17 cellular contexts compared by ENCODE assay signal in genomic region chr6:160685762-160686450, GRCh38. TPM values are rescaled to one million over a fixed set of nuclear protein-coding genes. Genes with fewer than 3 reads are reported as not detected.
DNase-seq lines count a peak whose midpoint lies in the region; ATAC-seq, FAIRE-seq and TF ChIP-seq lines count a peak whose summit lies in the region.
"Had no signal": no experiment of that assay in that cellular context is flagged by ENCODE, and none has a peak within 500 bp of the region (broad histone marks: within the 10 kb centered on the region; RNA-seq: fewer than 3 reads in every experiment).

No MANE protein-coding gene starts in this region.

- H3K9me3 Mint-ChIP-seq in Caco-2 (ENCODE audit: unreplicated experiment) (no peaks in the 10 kb centered on the region), neural progenitor cell (no peaks in the 10 kb centered on the region)
- H3K9me3 Mint-ChIP-seq: CD4-positive, alpha-beta T cell had no signal

- H3K27me3 ChIP-seq in Caco-2 (replicated peaks; ENCODE audit: control insufficient read depth, insufficient read depth, low read length) (no peaks in the 10 kb centered on the region), HCT116 (ENCODE audit: insufficient read depth, low read length) (no peaks in the 10 kb centered on the region), K562 (ENCODE audit: control insufficient read depth in 2 of 2, insufficient read depth in 2 of 2, low read length in 2 of 2) (peaks cover 0 to 12% of the 10 kb centered on the region in 2 experiments; a peak in 2 of 5 replicates), neural progenitor cell (no peaks in the 10 kb centered on the region), body of pancreas (no peaks in the 10 kb centered on the region)
- H3K27me3 ChIP-seq: BLaER1 treated with 17β-estradiol and CSF1 and Interleukin-3, amounts not matched to agents 10 nM and 100 nM had no signal

- DNase-seq in Caco-2 (no peak), HCT116 (ENCODE audit: low read depth, low spot score) (no peak), K562 (ENCODE audit: extremely low read depth in 1 of 4, low spot score in 3 of 4) (no peak), neural progenitor cell (ENCODE audit: low spot score) (no peak), H54 (ENCODE audit: insufficient read length, low spot score) (no peak), body of pancreas (no peak), GM13977 (ENCODE audit: low spot score) (no peak)
- DNase-seq: ACHN; CD4-positive, alpha-beta T cell; DMS79; GDM1; H9; Karpas-422 had no signal

- WGBS in K562 (ENCODE audit: insufficient coverage, low coverage, missing lambda C conversion rate) = 26% methylated on average over 5 of the region's 5 CpGs
- 68 to 77% methylated on average over 5 of the region's 5 CpGs for WGBS in body of pancreas, 2 donors

- no peak for TF ChIP-seq EP300 in K562 (IDR thresholded peaks at IDR 0.05; ENCODE audit: low read length)

- 0 out of 2 replicates have a peak, but pooled peaks cover 3% of the 10 kb centered on the region for H3K9me3 ChIP-seq in Caco-2
- H3K9me3 ChIP-seq in HCT116 (ENCODE audit: control insufficient read depth in 1 of 2, insufficient read depth in 1 of 2, low read depth in 1 of 2, low read length in 2 of 2) = no peaks in the 10 kb centered on the region
- no peaks in the 10 kb centered on the region for H3K9me3 ChIP-seq in K562 (replicated peaks; ENCODE audit: control insufficient read depth, insufficient read depth, low read depth, low read length)
- no peaks in the 10 kb centered on the region for H3K9me3 ChIP-seq in neural progenitor cell (ENCODE audit: low read depth)
- no peaks in the 10 kb centered on the region for H3K9me3 ChIP-seq in body of pancreas
- H3K9me3 ChIP-seq: BLaER1 treated with 17β-estradiol and CSF1 and Interleukin-3, amounts not matched to agents 10 nM and 100 nM had no signal

- H3K36me3 Mint-ChIP-seq in Caco-2 (ENCODE audit: insufficient read depth, unreplicated experiment) (no peaks in the 10 kb centered on the region), neural progenitor cell (no peaks in the 10 kb centered on the region)

- ATAC-seq in HCT116 (peak; percentile 54; the same call in 1 of the 2 replicates), K562 (peak; percentile 62), body of pancreas (no peak)

- peak overlapping the region; percentile 68 for H3K4me3 Mint-ChIP-seq in Caco-2 (ENCODE audit: unreplicated experiment)
- no peak overlapping the region for H3K4me3 Mint-ChIP-seq in neural progenitor cell
- H3K4me3 Mint-ChIP-seq: CD4-positive, alpha-beta T cell; H9 had no signal

- no peaks in the 10 kb centered on the region for H4K20me1 ChIP-seq in HCT116 (ENCODE audit: insufficient read depth)
- no peaks in the 10 kb centered on the region for H4K20me1 ChIP-seq in K562 (replicated peaks; ENCODE audit: control insufficient read depth, insufficient read depth, low read length)
- no peaks in the 10 kb centered on the region for H4K20me1 ChIP-seq in neural progenitor cell (ENCODE audit: low read depth)
- H4K20me1 ChIP-seq: BLaER1 treated with 17β-estradiol and CSF1 and Interleukin-3, amounts not matched to agents 10 nM and 100 nM had no signal

- TF ChIP-seq CTCF in Caco-2 (IDR thresholded peaks at IDR 0.05; ENCODE audit: insufficient read depth in 1 of 2, low read depth in 1 of 2, low read length in 1 of 2, severe bottlenecking in 1 of 2, unreplicated experiment in 1 of 2) (no peak), HCT116 (IDR thresholded peaks at IDR 0.05 in 2 of 3, conservative IDR thresholded peaks at IDR 0.05 in 1 of 3; ENCODE audit: borderline replicate concordance in 1 of 3, insufficient read depth in 1 of 3, low read depth in 2 of 3, low read length in 2 of 3) (no peak), K562 (IDR thresholded peaks at IDR 0.05 in 2 of 3, conservative IDR thresholded peaks at IDR 0.05 in 1 of 3; ENCODE audit: insufficient read depth in 2 of 3, low read depth in 1 of 3, low read length in 3 of 3) (no peak), neural progenitor cell (IDR thresholded peaks at IDR 0.05) (no peak), body of pancreas (IDR thresholded peaks at IDR 0.05) (no peak), GM13977 (IDR thresholded peaks at IDR 0.05; ENCODE audit: extremely low read depth, insufficient read depth, missing control alignments) (no peak)

- no peak overlapping the region for H3K9ac ChIP-seq in HCT116 (ENCODE audit: low read length)
- no peak overlapping the region; a peak in 1 of 4 replicates for H3K9ac ChIP-seq in K562 (ENCODE audit: insufficient read depth in 1 of 2, low read depth in 2 of 2, low read length in 2 of 2)
- H3K9ac ChIP-seq in neural progenitor cell = no peak overlapping the region
- H3K9ac ChIP-seq: BLaER1 treated with 17β-estradiol and CSF1 and Interleukin-3, amounts not matched to agents 10 nM and 100 nM had no signal

- no peaks in the 10 kb centered on the region for H3F3A ChIP-seq in neural progenitor cell (ENCODE audit: low read depth)

- peak overlapping the region; percentile 59 for H3K4me2 ChIP-seq in HCT116 (ENCODE audit: low read length)
- peak overlapping the region; percentile 58 for H3K4me2 ChIP-seq in K562 (ENCODE audit: insufficient read depth, low read length)
- H3K4me2 ChIP-seq in neural progenitor cell = no peak overlapping the region

- peaks cover 5% of the 10 kb centered on the region for H3K27me3 Mint-ChIP-seq in Caco-2 (ENCODE audit: insufficient read depth, unreplicated experiment)
- H3K27me3 Mint-ChIP-seq in neural progenitor cell (ENCODE audit: insufficient read depth, low read depth) = peaks cover 4% of the 10 kb centered on the region

- H3K27ac ChIP-seq in HCT116 (ENCODE audit: low read depth, low read length) (0 out of 2 replicates have a peak overlapping the region, but pooled peaks have one; percentile 1), K562 (ENCODE audit: extremely low read depth, low read depth, low read length) (no peak overlapping the region), neural progenitor cell (no peak overlapping the region), body of pancreas (no peak overlapping the region)
- H3K27ac ChIP-seq: BLaER1 treated with 17β-estradiol and CSF1 and Interleukin-3, amounts not matched to agents 10 nM and 100 nM had no signal

- TF ChIP-seq POLR2A in HCT116 (IDR thresholded peaks at IDR 0.05; ENCODE audit: borderline replicate concordance, extremely low read depth, insufficient read depth, insufficient read length) = no peak
- no peak for TF ChIP-seq POLR2A in K562 (conservative IDR thresholded peaks at IDR 0.05)
- TF ChIP-seq POLR2A in H54 (IDR thresholded peaks at IDR 0.05; ENCODE audit: low read depth, low read length) = no peak
- no peak for TF ChIP-seq POLR2A in body of pancreas (IDR thresholded peaks at IDR 0.05)

- in situ Hi-C loops in K562 (cut with MboI) = no loop called here
- in situ Hi-C loops in GM13977 (cut with MboI; ENCODE audit: low pct_unique_long_range_greater_than_20kb, low sequenced_read_pairs, unreplicated experiment) = no loop called here

- CTCF ChIA-PET in Caco-2 (lab: Charles Lee) (no interaction called here), HCT116 (lab: Charles Lee) (no interaction called here), K562 (lab: Yijun Ruan, JAX; ENCODE audit: low intra/inter-chr PET ratio) (interaction anchor here (0.7 kb wide), 1 partner anchor 13 kb away, joined by 3 read pairs; no protein-coding TSS in a partner anchor)

- H3K9me2 ChIP-seq in HCT116 (ENCODE audit: insufficient read depth) = no peaks in the 10 kb centered on the region

- H3K9me1 ChIP-seq in K562 (ENCODE audit: control insufficient read depth, insufficient read depth, low read length) = no peaks in the 10 kb centered on the region

- BruUV-seq in Caco-2 (replicated peaks; lab: Mats Ljungman, UMichigan) (no TSS peak), HCT116 (replicated peaks; lab: Mats Ljungman, UMichigan) (no TSS peak), K562 (replicated peaks; lab: Mats Ljungman, UMichigan) (no TSS peak)

- intact Hi-C loops in Caco-2 (cut with micrococcal nuclease; ENCODE audit: unreplicated experiment) = no loop called here
- intact Hi-C loops in HCT116 (cut with micrococcal nuclease) = loop anchor here (5.0 kb wide), 1 partner anchor 686 kb away; no protein-coding TSS in a partner anchor
- intact Hi-C loops in K562 (cut with micrococcal nuclease) = no loop called here
- intact Hi-C loops in body of pancreas (cut with DNase I) = no loop called here

- RAD21 ChIA-PET in HCT116 (lab: Charles Lee; ENCODE audit: low non-redundant PET in 1 of 2, low total read pairs in 2 of 2, uncharacterized antibody in 2 of 2, unreplicated experiment in 2 of 2) = no interaction called here

- no peak for TF ChIP-seq RAD21 in HCT116 (IDR thresholded peaks at IDR 0.05; ENCODE audit: low read depth)
- no peak for TF ChIP-seq RAD21 in K562 (CRISPR knock-in tag; conservative IDR thresholded peaks at IDR 0.05 in 1 of 2, IDR thresholded peaks at IDR 0.05 in 1 of 2)

- H2AFZ ChIP-seq in HCT116 (ENCODE audit: low read depth, low read length, poor library complexity, severe bottlenecking) (peak overlapping the region; percentile 1), K562 (ENCODE audit: low read depth, low read length) (peak overlapping the region; percentile 90), neural progenitor cell (replicated peaks) (peak overlapping the region; percentile 42)

- no peaks in the 10 kb centered on the region for H3K79me2 ChIP-seq in HCT116 (ENCODE audit: insufficient read depth, low read length)
- no peaks in the 10 kb centered on the region for H3K79me2 ChIP-seq in K562 (ENCODE audit: control insufficient read depth, insufficient read depth, low read length)
- no peaks in the 10 kb centered on the region for H3K79me2 ChIP-seq in neural progenitor cell (ENCODE audit: low read depth)

- H3K27ac Mint-ChIP-seq in Caco-2 (ENCODE audit: unreplicated experiment) (no peak overlapping the region), neural progenitor cell (no peak overlapping the region)
- H3K27ac Mint-ChIP-seq: CD4-positive, alpha-beta T cell had no signal

- no peaks in the 10 kb centered on the region; the same call in 1 of the 2 replicates for H3K36me3 ChIP-seq in Caco-2 (ENCODE audit: control insufficient read depth, insufficient read depth, low read length)
- no peaks in the 10 kb centered on the region for H3K36me3 ChIP-seq in HCT116 (ENCODE audit: control insufficient read depth in 1 of 2, insufficient read depth in 2 of 2, low read length in 2 of 2)
- no peaks in the 10 kb centered on the region for H3K36me3 ChIP-seq in K562 (ENCODE audit: control insufficient read depth, insufficient read depth, low read length)
- no peaks in the 10 kb centered on the region for H3K36me3 ChIP-seq in neural progenitor cell
- H3K36me3 ChIP-seq in body of pancreas (replicated peaks in 1 of 2; ENCODE audit: insufficient read depth in 1 of 2, low read depth in 2 of 2) = no peaks in the 10 kb centered on the region
- H3K36me3 ChIP-seq: BLaER1 treated with 17β-estradiol and CSF1 and Interleukin-3, amounts not matched to agents 10 nM and 100 nM had no signal

- H3K4me1 ChIP-seq in Caco-2 = no peaks in the 10 kb centered on the region
- peaks cover 0 to 6% of the 10 kb centered on the region in 2 experiments; a peak in 1 of 4 replicates for H3K4me1 ChIP-seq in HCT116 (ENCODE audit: control insufficient read depth in 1 of 2, insufficient read depth in 2 of 2, low read length in 2 of 2)
- 0 out of 5 replicates have a peak, but pooled peaks cover 0 to 7% of the 10 kb centered on the region in 2 experiments for H3K4me1 ChIP-seq in K562 (replicated peaks in 1 of 2; ENCODE audit: control insufficient read depth in 2 of 2, insufficient read depth in 2 of 2, low read length in 2 of 2)
- no peaks in the 10 kb centered on the region for H3K4me1 ChIP-seq in neural progenitor cell
- no peaks in the 10 kb centered on the region for H3K4me1 ChIP-seq in body of pancreas

- FAIRE-seq in K562 (lab: Jason Lieb, UNC) (no peak), H54 (lab: Jason Lieb, UNC) (no peak)
- FAIRE-seq: GM12892, HTR-8/SVneo had no signal

- H3K4me3 ChIP-seq in Caco-2 (ENCODE audit: low read depth, low read length) = peak overlapping the region; percentile 14; the same call in 1 of the 2 replicates
- H3K4me3 ChIP-seq in HCT116 (replicated peaks in 1 of 2; ENCODE audit: low read depth in 1 of 2, low read length in 2 of 2) = peak overlapping the region; percentile 24 to 41
- peak overlapping the region; percentile 24; the same call in 1 of the 2 replicates for H3K4me3 ChIP-seq in K562
- no peak overlapping the region for H3K4me3 ChIP-seq in neural progenitor cell
- no peak overlapping the region for H3K4me3 ChIP-seq in body of pancreas
- H3K4me3 ChIP-seq: BLaER1 treated with 17β-estradiol and CSF1 and Interleukin-3, amounts not matched to agents 10 nM and 100 nM had no signal

- H3K4me1 Mint-ChIP-seq in Caco-2 (ENCODE audit: low read depth, unreplicated experiment) (no peaks in the 10 kb centered on the region), neural progenitor cell (peaks cover 3% of the 10 kb centered on the region)

- POLR2A ChIA-PET in Caco-2 (lab: Charles Lee) (no interaction called here), HCT116 (lab: Charles Lee) (no interaction called here), K562 (lab: Yijun Ruan, JAX) (interaction anchor here (0.5 to 1.1 kb wide), 2 partner anchors 36 to 769 kb away, joined by 3 to 5 read pairs; no protein-coding TSS in a partner anchor)

RNA-seq across cellular contexts. Expression of gene PLG, which starts 16.1 kb away (rescaled TPM):
- total RNA-seq in Caco-2 (2022) (not detected in 2 replicates), HCT116 (2021; ENCODE audit: unreplicated experiment) (0.69 TPM), K562 (2014; rRNA removed) (not detected in 2 replicates), K562 (2014; rRNA removed; fragmentation: Illumina TruSeq; extraction: Trizol) (not detected in 2 replicates), K562 (2015; rRNA removed; fragmentation: Illumina TruSeq; extraction: Trizol) (not detected in 2 replicates), K562 (2021) (0.64 and 0.69 TPM in 2 replicates), neural progenitor cell (ENCODE audit: low replicate concordance) (0.03 TPM in 1 of 2 replicates, not detected in the other), body of pancreas (not detected)
- 0.03 TPM in 1 of 2 replicates, not detected in the other for polyA plus RNA-seq in HCT116 (2012)
- not detected in 2 replicates for total RNA-seq in K562 (2011; cell fraction: chromatin; rRNA removed; ENCODE audit: low replicate concordance)
- total RNA-seq in K562 (2011; cell fraction: nucleolus; rRNA removed) = not detected in 2 replicates
- total RNA-seq in K562 (2011; cell fraction: nucleoplasm; rRNA removed) = not detected in 2 replicates
- polyA plus RNA-seq in K562 (2011; rRNA removed) (not detected in 2 replicates), K562 (2014; fragmentation: Illumina TruSeq; extraction: Trizol) (not detected in 2 replicates), K562 (2014; fragmentation: Nextera tagmentation; extraction: Ambion mirVana) (not detected), K562 (2014; rRNA removed) (not detected in 2 replicates)
- polyA plus RNA-seq in K562 (2011; cell fraction: cytosol; rRNA removed) = not detected in 2 replicates
- not detected in 2 replicates for polyA plus RNA-seq in K562 (2011; cell fraction: nucleus; rRNA removed)
- not detected in 2 replicates for polyA plus RNA-seq in K562 (2012)
- polyA minus RNA-seq in K562 (2011; rRNA and poly(A)+ RNA removed) = not detected in 2 replicates
- polyA minus RNA-seq in K562 (2011; cell fraction: cytosol; rRNA and poly(A)+ RNA removed) = not detected in 2 replicates
- polyA minus RNA-seq in K562 (2011; cell fraction: nucleus; rRNA and poly(A)+ RNA removed) = not detected in 2 replicates
- total RNA-seq: A172; CD4-positive, alpha-beta T cell; H9 had no signal

RNA-seq across cellular contexts. Expression of gene LPA, which starts 21.8 kb away (rescaled TPM):
- total RNA-seq in Caco-2 (2022) (not detected in 2 replicates), HCT116 (2021; ENCODE audit: unreplicated experiment) (not detected), K562 (2014; rRNA removed) (not detected in 2 replicates), K562 (2014; rRNA removed; fragmentation: Illumina TruSeq; extraction: Trizol) (not detected in 2 replicates), K562 (2015; rRNA removed; fragmentation: Illumina TruSeq; extraction: Trizol) (not detected in 2 replicates), K562 (2021) (0.04 and 0.18 TPM in 2 replicates), neural progenitor cell (ENCODE audit: low replicate concordance) (not detected in 2 replicates), body of pancreas (1 to 10 TPM in 1 of 2 donors, under 1 TPM in 1; 0.52 to 3.6 TPM)
- polyA plus RNA-seq in HCT116 (2012) = not detected in 2 replicates
- total RNA-seq in K562 (2011; cell fraction: chromatin; rRNA removed; ENCODE audit: low replicate concordance) = 0.53 TPM in 1 of 2 replicates, not detected in the other
- total RNA-seq in K562 (2011; cell fraction: nucleolus; rRNA removed) = 0.33 TPM in 1 of 2 replicates, not detected in the other
- 0.15 TPM in 1 of 2 replicates, not detected in the other for total RNA-seq in K562 (2011; cell fraction: nucleoplasm; rRNA removed)
- polyA plus RNA-seq in K562 (2011; rRNA removed) (not detected in 2 replicates), K562 (2014; fragmentation: Illumina TruSeq; extraction: Trizol) (0.07 TPM in 1 of 2 replicates, not detected in the other), K562 (2014; fragmentation: Nextera tagmentation; extraction: Ambion mirVana) (under 1 TPM in 1 of 2 experiments, not detected in 1; 0.01 TPM), K562 (2014; rRNA removed) (0.15 TPM in 1 of 2 replicates, not detected in the other)
- 0.03 TPM in 1 of 2 replicates, not detected in the other for polyA plus RNA-seq in K562 (2011; cell fraction: cytosol; rRNA removed)
- polyA plus RNA-seq in K562 (2011; cell fraction: nucleus; rRNA removed) = 0.04 and 0.11 TPM in 2 replicates
- polyA plus RNA-seq in K562 (2012) = 0.01 and 0.14 TPM in 2 replicates
- 0.04 and 0.09 TPM in 2 replicates for polyA minus RNA-seq in K562 (2011; rRNA and poly(A)+ RNA removed)
- not detected in 2 replicates for polyA minus RNA-seq in K562 (2011; cell fraction: cytosol; rRNA and poly(A)+ RNA removed)
- polyA minus RNA-seq in K562 (2011; cell fraction: nucleus; rRNA and poly(A)+ RNA removed) = 0.11 and 0.13 TPM in 2 replicates
- total RNA-seq: A172; CD4-positive, alpha-beta T cell had no signal

Comparison
In these comparisons a context has a peak if more than half of its experiments do, and no peak if none do; other contexts are left out.
1. H3K4me3 ChIP-seq: peak in Caco-2 (single experiment), HCT116 (2 of 2) and K562 (single experiment); none in neural progenitor cell (single experiment) and body of pancreas (0 of 2).
2. H2AFZ ChIP-seq: peak in every context shown above with its lines; median percentile 90 in K562; 42 in neural progenitor cell; 1 in HCT116.